Comparison of ENCODE assay signal across 24 cellular contexts in genomic region chr11:38524945-38525344, GRCh38.
DNase-seq lines count a peak whose midpoint lies in the region; ATAC-seq, FAIRE-seq and TF ChIP-seq lines count a peak whose summit lies in the region.
"Had no signal": no experiment of that assay in that cellular context is flagged by ENCODE, and none has a peak within 500 bp of the region (broad histone marks: within the 10 kb centered on the region; RNA-seq: fewer than 3 reads in every experiment).

No MANE protein-coding gene starts in this region.

- FAIRE-seq in A204.1 (lab: Jason Lieb, UNC) (peak; percentile 37), K562 (lab: Jason Lieb, UNC) (no peak), small intestine (lab: Jason Lieb, UNC) (peak; percentile 62)
- FAIRE-seq: GM12878, GM12892, GM18507 had no signal

- no peak overlapping the region for H2AFZ ChIP-seq in K562 (ENCODE audit: low read depth, low read length)

- in situ Hi-C loops in K562 (cut with MboI) = no loop called here

- peaks cover 3% of the 10 kb centered on the region; the same call in 1 of the 2 replicates for H3K9me3 ChIP-seq in K562 (replicated peaks; ENCODE audit: control insufficient read depth, insufficient read depth, low read depth, low read length)
- no peaks in the 10 kb centered on the region for H3K9me3 ChIP-seq in small intestine (ENCODE audit: control insufficient read depth, low read depth)
- no peaks in the 10 kb centered on the region for H3K9me3 ChIP-seq in right lobe of liver
- H3K9me3 ChIP-seq: BE2C had no signal

- DNase-seq in K562 (ENCODE audit: extremely low read depth in 1 of 4, low spot score in 3 of 4) (no peak), small intestine (no peak), right lobe of liver (no peak), amniotic stem cell (lab: John Stamatoyannopoulos, UW) (no peak)
- DNase-seq: ACHN; BE2C; C1 segment of cervical spinal cord; CD4-positive, alpha-beta memory T cell; CD4-positive, CD25-positive, alpha-beta regulatory T cell; CD8-positive, alpha-beta memory T cell; COR-L47; DMS 273 treated with DMSO at 0.1 percent for 48 hours; DMS153; DMS53; DMS79; DND-41; EL; GDM1 had no signal

- H3K27me3 ChIP-seq in K562 (ENCODE audit: control insufficient read depth in 2 of 2, insufficient read depth in 2 of 2, low read length in 2 of 2) (no peaks in the 10 kb centered on the region), small intestine (ENCODE audit: control insufficient read depth in 2 of 2, insufficient read depth in 2 of 2, low read length in 2 of 2) (no peaks in the 10 kb centered on the region), right lobe of liver (no peaks in the 10 kb centered on the region)
- H3K27me3 ChIP-seq: BE2C, BLaER1 had no signal

- H3K27ac ChIP-seq in K562 (ENCODE audit: extremely low read depth, low read depth, low read length) (no peak overlapping the region), small intestine (ENCODE audit: low read depth in 1 of 2, low read length in 1 of 2) (no peak overlapping the region), right lobe of liver (no peak overlapping the region)
- H3K27ac ChIP-seq: 22Rv1, BLaER1 had no signal

- TF ChIP-seq POLR2A in K562 (conservative IDR thresholded peaks at IDR 0.05) (no peak), right lobe of liver (IDR thresholded peaks at IDR 0.05) (no peak)

- no peak for TF ChIP-seq RAD21 in K562 (CRISPR knock-in tag; conservative IDR thresholded peaks at IDR 0.05 in 1 of 2, IDR thresholded peaks at IDR 0.05 in 1 of 2)

- POLR2A ChIA-PET in K562 (lab: Yijun Ruan, JAX) = no interaction called here

- H3K4me1 ChIP-seq in K562 (replicated peaks in 1 of 2; ENCODE audit: control insufficient read depth in 2 of 2, insufficient read depth in 2 of 2, low read length in 2 of 2) (no peaks in the 10 kb centered on the region), small intestine (ENCODE audit: control insufficient read depth in 2 of 2, insufficient read depth in 1 of 2, low read depth in 1 of 2, low read length in 1 of 2) (no peaks in the 10 kb centered on the region), right lobe of liver (no peaks in the 10 kb centered on the region)
- H3K4me1 ChIP-seq: BE2C, BLaER1 had no signal

- H3K36me3 ChIP-seq in K562 (ENCODE audit: control insufficient read depth, insufficient read depth, low read length) (no peaks in the 10 kb centered on the region), small intestine (ENCODE audit: control insufficient read depth in 2 of 2, insufficient read depth in 2 of 2, low read length in 2 of 2) (no peaks in the 10 kb centered on the region), right lobe of liver (no peaks in the 10 kb centered on the region)
- H3K36me3 ChIP-seq: BE2C, BLaER1 had no signal

- no peaks in the 10 kb centered on the region for H3K79me2 ChIP-seq in K562 (ENCODE audit: control insufficient read depth, insufficient read depth, low read length)

- no peak for TF ChIP-seq EP300 in K562 (IDR thresholded peaks at IDR 0.05; ENCODE audit: low read length)

- CTCF ChIA-PET in K562 (lab: Yijun Ruan, JAX; ENCODE audit: low intra/inter-chr PET ratio) = no interaction called here

- intact Hi-C loops in K562 (cut with micrococcal nuclease) = no loop called here
- intact Hi-C loops in right lobe of liver (cut with DNase I) = no loop called here

- H3K4me3 ChIP-seq in K562 (no peak overlapping the region), small intestine (ENCODE audit: low read depth in 1 of 2, low read length in 2 of 2) (no peak overlapping the region), right lobe of liver (no peak overlapping the region)
- H3K4me3 ChIP-seq: BLaER1, GM12878 had no signal

- no peak for ATAC-seq in K562
- no peak for ATAC-seq in right lobe of liver
- ATAC-seq: GM12878 had no signal

- H4K20me1 ChIP-seq in K562 (replicated peaks; ENCODE audit: control insufficient read depth, insufficient read depth, low read length) = no peaks in the 10 kb centered on the region
- H4K20me1 ChIP-seq: BLaER1 had no signal

- H3K9ac ChIP-seq in K562 (ENCODE audit: insufficient read depth in 1 of 2, low read depth in 2 of 2, low read length in 2 of 2) = no peak overlapping the region
- H3K9ac ChIP-seq: BLaER1 had no signal

- H3K4me2 ChIP-seq in K562 (ENCODE audit: insufficient read depth, low read length) = no peak overlapping the region
- H3K4me2 ChIP-seq: BLaER1 had no signal

- 22% methylated on average over 1 of the region's 1 CpG for WGBS in K562 (ENCODE audit: insufficient coverage, low coverage, missing lambda C conversion rate)
- 60 to 76% (median 69%) methylated on average over 1 of the region's 1 CpG for WGBS in small intestine, 3 donors
- 14% methylated on average over 1 of the region's 1 CpG for WGBS in right lobe of liver (ENCODE audit: insufficient coverage, low coverage, low lambda C conversion rate, missing lambda C conversion rate)

- no peaks in the 10 kb centered on the region for H3K9me1 ChIP-seq in K562 (ENCODE audit: control insufficient read depth, insufficient read depth, low read length)

- no peak for TF ChIP-seq CTCF in K562 (IDR thresholded peaks at IDR 0.05 in 2 of 3, conservative IDR thresholded peaks at IDR 0.05 in 1 of 3; ENCODE audit: insufficient read depth in 2 of 3, low read depth in 1 of 3, low read length in 3 of 3)
- no peak for TF ChIP-seq CTCF in right lobe of liver (IDR thresholded peaks at IDR 0.05)

- BruUV-seq in K562 (replicated peaks; lab: Mats Ljungman, UMichigan) = no TSS peak

TF ChIP-seq in K562, 482 proteins besides CTCF, POLR2A, EP300 and RAD21:
- TF ChIP-seq TRIM28 (IDR thresholded peaks at IDR 0.05) (peak; percentile 78; the same call in 1 of the 2 replicates), ZNF280A (IDR thresholded peaks at IDR 0.05; ENCODE audit: low read depth, partially characterized antibody) (peak; percentile 30), CHAMP1 (IDR thresholded peaks at IDR 0.05) (peak; percentile 53; the same call in 1 of the 2 replicates), ZNF431 (CRISPR knock-in tag; IDR thresholded peaks at IDR 0.05) (no peak), ZNF561 (CRISPR knock-in tag; conservative IDR thresholded peaks at IDR 0.05) (no peak), TRIM24 (IDR thresholded peaks at IDR 0.05) (0 out of 4 replicates have a peak, but pooled peaks of 1 of the 2 experiments have one; percentile 18), ATF1 (CRISPR knock-in tag; IDR thresholded peaks at IDR 0.05) (no peak), ATF1 (tag; IDR thresholded peaks at IDR 0.05) (no peak), CBX3 (IDR thresholded peaks at IDR 0.05; ENCODE audit: borderline replicate concordance in 1 of 2, low read length in 2 of 2) (no peak)
